19 cellular contexts compared by ENCODE assay signal in the genomic region with DNA sequence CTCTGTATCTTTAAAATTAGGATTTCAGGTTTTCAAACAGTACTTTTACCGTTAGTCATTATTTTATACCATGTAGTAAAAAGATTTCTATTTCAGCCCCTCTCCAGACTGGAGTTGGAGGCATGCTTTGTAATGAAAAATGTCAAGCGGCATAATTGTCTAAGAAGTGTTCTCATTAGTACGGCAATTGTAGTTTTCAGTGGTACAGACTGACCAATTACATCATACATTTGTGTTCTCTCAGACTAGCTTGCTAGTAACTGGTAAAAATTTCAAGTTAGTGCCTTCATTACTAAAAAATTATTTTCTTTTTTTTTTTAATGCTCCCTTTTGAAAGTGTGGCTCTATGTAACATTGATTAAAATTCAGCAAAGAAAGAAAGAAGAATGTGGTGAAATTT. TPM values are rescaled to one million over a fixed set of nuclear protein-coding genes. Genes with fewer than 3 reads are reported as not detected.
"Had no signal": no experiment of that assay in that cellular context is flagged by ENCODE, and none has a peak within 500 bp of the region (broad histone marks: within the 10 kb centered on the region; RNA-seq: fewer than 3 reads in every experiment).

No MANE protein-coding gene starts in this region.

- H3K27me3 ChIP-seq: esophagus squamous epithelium, hepatocyte, right atrium auricular region, testis, tibial nerve, upper lobe of right lung had no signal

- H2AFZ ChIP-seq: hepatocyte had no signal

- H3K27ac ChIP-seq: esophagus squamous epithelium, hepatocyte, right atrium auricular region, tibial nerve, upper lobe of right lung had no signal

- DNase-seq: esophagus squamous epithelium; foreskin fibroblast; naive B cell; posterior cingulate gyrus; small intestine; stimulated activated CD4-positive, alpha-beta T cell treated with anti-CD3 and anti-CD28 coated beads, Interleukin-12 subunit alpha, Interleukin-12 subunit beta, amount 100 ng/mL, for 4 hours; stimulated activated CD4-positive, alpha-beta T cell treated with anti-CD3 and anti-CD28 coated beads, Interleukin-2, amount 100 ng/mL, for 48 hours; stimulated activated naive CD4-positive, alpha-beta T cell treated with Interleukin-2 at 50 U/mL for 16 hours; testis; upper lobe of right lung had no signal

- ATAC-seq: left lobe of liver, upper lobe of right lung had no signal

- H3K4me3 ChIP-seq: esophagus squamous epithelium, hepatocyte, right atrium auricular region, testis, tibial nerve, upper lobe of right lung had no signal

- H3K9me3 ChIP-seq: esophagus squamous epithelium, right atrium auricular region, testis, tibial nerve, upper lobe of right lung had no signal

- H3K4me2 ChIP-seq: hepatocyte had no signal

RNA-seq across cellular contexts. Expression of a gene that starts 36.0 kb away (rescaled TPM):
- total RNA-seq: epithelial cell of proximal tubule, esophagus squamous epithelium, kidney epithelial cell, left lobe of liver, lower leg skin, omental fat pad, pulmonary artery endothelial cell, tibial nerve, upper lobe of right lung had no signal
